Comparison of ENCODE assay signal across 2 cellular contexts in genomic region chr2:44936275-44936674, GRCh38.
TF ChIP-seq lines count a peak whose summit lies in the region.

No MANE protein-coding gene starts in this region.

TF ChIP-seq in SK-N-SH, 30 proteins besides CTCF, POLR2A, EP300 and RAD21 (continued from another document):
- TF ChIP-seq ZBTB33 (IDR thresholded peaks at IDR 0.05; ENCODE audit: borderline replicate concordance, low read depth), result no peak
- TF ChIP-seq MXI1 (IDR thresholded peaks at IDR 0.05; ENCODE audit: low read depth, low read length), result no peak
- no peak for TF ChIP-seq FOSL2 (IDR thresholded peaks at IDR 0.05; ENCODE audit: borderline replicate concordance, low read depth)
- no peak for TF ChIP-seq FOXM1 (IDR thresholded peaks at IDR 0.05; ENCODE audit: low read depth)
- no peak for TF ChIP-seq CHD2 (IDR thresholded peaks at IDR 0.05; ENCODE audit: low read length, partially characterized antibody)
- no peak for TF ChIP-seq RFX5 (IDR thresholded peaks at IDR 0.05; ENCODE audit: low read length)
- TF ChIP-seq REST (IDR thresholded peaks at IDR 0.05; ENCODE audit: low read depth, low read length), result no peak
- no peak for TF ChIP-seq YY1 (IDR thresholded peaks at IDR 0.05; ENCODE audit: low read depth)
- TF ChIP-seq USF1 (IDR thresholded peaks at IDR 0.05; ENCODE audit: borderline replicate concordance, low read depth), result no peak

TF ChIP-seq in SK-N-SH treated with all-trans-retinoic acid at 6 μM for 48 hours, 23 proteins besides CTCF, POLR2A, EP300 and RAD21 (continued from another document):
- TF ChIP-seq PATZ1 (CRISPR knock-in tag; IDR thresholded peaks at IDR 0.05; ENCODE audit: borderline replicate concordance), result no peak
- no peak for TF ChIP-seq ZC3H10 (CRISPR knock-in tag; IDR thresholded peaks at IDR 0.05)
- no peak for TF ChIP-seq ZFP30 (CRISPR knock-in tag; IDR thresholded peaks at IDR 0.05)
- TF ChIP-seq RARB (CRISPR knock-in tag; IDR thresholded peaks at IDR 0.05), result no peak
